Comparison of ENCODE assay signal across 25 cellular contexts in the genomic region with DNA sequence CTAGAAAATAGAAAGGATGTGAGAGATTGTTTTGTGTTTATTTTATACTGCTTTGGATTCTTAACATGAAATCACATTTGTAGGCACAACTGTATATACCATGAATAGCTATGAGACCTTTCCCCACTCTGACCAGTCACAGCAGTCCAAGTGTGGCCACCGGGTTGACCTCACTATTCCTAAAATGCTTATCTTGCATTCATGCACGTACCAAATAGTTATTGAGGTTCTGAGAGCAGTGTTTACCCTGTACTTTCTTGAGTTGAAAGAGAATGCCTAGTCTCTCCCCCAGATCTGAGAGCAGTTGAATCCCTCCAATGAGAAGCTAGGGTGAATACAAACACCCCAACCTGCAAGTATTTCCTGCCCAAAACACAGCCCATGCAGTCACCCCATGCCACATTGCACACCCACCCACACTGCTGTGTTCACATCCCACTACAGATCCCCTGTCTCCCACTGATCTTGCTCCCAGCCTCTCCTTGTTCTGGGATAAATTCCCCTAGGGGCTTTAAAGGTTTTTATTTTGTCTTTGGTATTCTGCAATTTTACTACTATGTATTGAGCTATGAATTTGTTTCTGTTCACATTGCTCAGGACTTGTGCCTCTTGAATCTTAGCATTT. TPM values are rescaled to one million over a fixed set of nuclear protein-coding genes. Genes with fewer than 3 reads are reported as not detected.
DNase-seq lines count a peak whose midpoint lies in the region; ATAC-seq and TF ChIP-seq lines count a peak whose summit lies in the region.
"Had no signal": no experiment of that assay in that cellular context is flagged by ENCODE, and none has a peak within 500 bp of the region (broad histone marks: within the 10 kb centered on the region; RNA-seq: fewer than 3 reads in every experiment).

No MANE protein-coding gene starts in this region.

- H3K4me3 ChIP-seq in CD8-positive, alpha-beta T cell (ENCODE audit: low read depth, low read length): no peak overlapping the region
- H3K4me3 ChIP-seq in Loucy (ENCODE audit: low read length, poor library complexity, severe bottlenecking) (no peak overlapping the region), WERI-Rb-1 (ENCODE audit: low read depth, low read length) (no peak overlapping the region)
- H3K4me3 ChIP-seq: esophagus muscularis mucosa, left ventricle myocardium inferior, SJSA1, thoracic aorta had no signal

- H2AFZ ChIP-seq in Loucy (ENCODE audit: low read length): no peak overlapping the region; the same call in 1 of the 2 replicates
- H2AFZ ChIP-seq: parathyroid adenoma had no signal

- peak; percentile 18 for ATAC-seq in CD8-positive, alpha-beta T cell
- ATAC-seq in activated T-helper 17 cell treated with anti-CD3 and anti-CD28 coated beads, Interleukin-2, amount 50 U/mL, for 72 hours (replicated peaks): no peak
- ATAC-seq: activated CD4-positive, alpha-beta T cell treated with anti-CD3 and anti-CD28 coated beads for 36 hours; right cardiac atrium; stimulated activated naive CD8-positive, alpha-beta T cell treated with anti-CD3 and anti-CD28 coated beads, Interleukin-15, Interleukin-2, amounts not matched to agents 100 U/mL and 50 U/mL, for 24 hours had no signal

- CTCF ChIA-PET in CD8-positive, alpha-beta T cell (lab: Charles Lee): interaction anchor here (0.8 to 5.0 kb wide), 8 partner anchors 8 to 101 kb away, joined by 3 to 60 read pairs (median 5); no protein-coding TSS in a partner anchor

- H3K27ac Mint-ChIP-seq in CD8-positive, alpha-beta T cell: peak overlapping the region; percentile 92
- peak overlapping the region; percentile 85 for H3K27ac Mint-ChIP-seq in activated T-helper 17 cell treated with anti-CD3 and anti-CD28 coated beads, Interleukin-2, amount 50 U/mL, for 72 hours
- peak overlapping the region; percentile 27 for H3K27ac Mint-ChIP-seq in nephron progenitor cell
- H3K27ac Mint-ChIP-seq: activated CD4-positive, alpha-beta T cell treated with anti-CD3 and anti-CD28 coated beads for 36 hours; activated T-helper 1 cell treated with anti-CD3 and anti-CD28 coated beads, Interleukin-12 subunit alpha, Interleukin-12 subunit beta, Interleukin-2, Interleukin-4 antibody, amounts not matched to agents 30 ng/mL and 10 ng/mL and 1 ng/mL, durations not matched to agents 14 hours and 24 hours and 36 hours had no signal

- no peaks in the 10 kb centered on the region for H3K9me3 Mint-ChIP-seq in CD8-positive, alpha-beta T cell
- no peaks in the 10 kb centered on the region for H3K9me3 Mint-ChIP-seq in activated T-helper 17 cell treated with anti-CD3 and anti-CD28 coated beads, Interleukin-2, amount 50 U/mL, for 72 hours
- H3K9me3 Mint-ChIP-seq in nephron progenitor cell: no peaks in the 10 kb centered on the region
- H3K9me3 Mint-ChIP-seq: activated naive CD8-positive, alpha-beta T cell treated with anti-CD3 and anti-CD28 coated beads, Interleukin-2, amount 10 ng/mL, durations not matched to agents 7 days and 5 days; activated T-helper 1 cell treated with anti-CD3 and anti-CD28 coated beads, Interleukin-12 subunit alpha, Interleukin-12 subunit beta, Interleukin-2, Interleukin-4 antibody, amounts not matched to agents 30 ng/mL and 10 ng/mL and 1 ng/mL, durations not matched to agents 14 hours and 24 hours and 36 hours had no signal

- POLR2A ChIA-PET in CD8-positive, alpha-beta T cell (lab: Charles Lee): interaction anchor here (0.8 to 3.8 kb wide), 6 partner anchors 51 to 1271 kb away, joined by 3 to 26 read pairs (median 4); partner anchors contain the start of genes DCBLD1, GOPC and TSPYL1

- TF ChIP-seq CTCF in CD8-positive, alpha-beta T cell (IDR thresholded peaks at IDR 0.05): no peak
- TF ChIP-seq CTCF in Loucy (conservative IDR thresholded peaks at IDR 0.05; ENCODE audit: low read length) (no peak), nephron progenitor cell (IDR thresholded peaks at IDR 0.05) (no peak), WERI-Rb-1 (IDR thresholded peaks at IDR 0.05; ENCODE audit: low read depth, low read length) (no peak)

- DNase-seq in CD8-positive, alpha-beta T cell: no peak
- DNase-seq in nephron progenitor cell (no peak), WERI-Rb-1 (no peak), cortex of kidney (lab: John Stamatoyannopoulos, UW) (no peak), cerebellar cortex (ENCODE audit: low spot score) (no peak), hypothalamus (lab: John Stamatoyannopoulos, UW) (no peak)
- DNase-seq: activated CD4-positive, alpha-beta T cell treated with anti-CD3 and anti-CD28 coated beads for 36 hours; activated naive CD8-positive, alpha-beta T cell treated with anti-CD3 and anti-CD28 coated beads, Interleukin-2, amount 10 ng/mL, durations not matched to agents 7 days and 5 days; effector CD4-positive, alpha-beta T cell; foreskin melanocyte; GOT3; left ventricle myocardium inferior; NCI-H1694; NCI-H2171; NCI-H510A treated with DMSO at 0.1 percent for 48 hours; right cardiac atrium; stimulated activated naive CD8-positive, alpha-beta T cell treated with anti-CD3 and anti-CD28 coated beads, Interleukin-15, Interleukin-2, amounts not matched to agents 100 U/mL and 50 U/mL, for 24 hours had no signal

- no peaks in the 10 kb centered on the region for H3K9me3 ChIP-seq in CD8-positive, alpha-beta T cell (ENCODE audit: low read length)
- H3K9me3 ChIP-seq in Loucy (ENCODE audit: insufficient read depth, low read depth, low read length) (no peaks in the 10 kb centered on the region), WERI-Rb-1 (ENCODE audit: severe bottlenecking) (no peaks in the 10 kb centered on the region)
- H3K9me3 ChIP-seq: esophagus muscularis mucosa, left ventricle myocardium inferior, SJSA1, thoracic aorta had no signal

- H3K79me2 ChIP-seq in Loucy (ENCODE audit: insufficient read depth, low read length): no peaks in the 10 kb centered on the region
- H3K79me2 ChIP-seq: parathyroid adenoma had no signal

- no peaks in the 10 kb centered on the region for H3K9me2 ChIP-seq in Loucy (replicated peaks; ENCODE audit: low read depth, low read length)

- H3K4me3 Mint-ChIP-seq in CD8-positive, alpha-beta T cell: peak overlapping the region; percentile 85
- H3K4me3 Mint-ChIP-seq in activated T-helper 17 cell treated with anti-CD3 and anti-CD28 coated beads, Interleukin-2, amount 50 U/mL, for 72 hours: peak overlapping the region; percentile 85
- no peak overlapping the region for H3K4me3 Mint-ChIP-seq in nephron progenitor cell
- H3K4me3 Mint-ChIP-seq: activated CD4-positive, alpha-beta T cell treated with anti-CD3 and anti-CD28 coated beads for 36 hours; activated T-helper 1 cell treated with anti-CD3 and anti-CD28 coated beads, Interleukin-12 subunit alpha, Interleukin-12 subunit beta, Interleukin-2, Interleukin-4 antibody, amounts not matched to agents 30 ng/mL and 10 ng/mL and 1 ng/mL, durations not matched to agents 14 hours and 24 hours and 36 hours had no signal

- H4K20me1 ChIP-seq in Loucy (ENCODE audit: insufficient read depth, low read length, poor library complexity, severe bottlenecking): no peaks in the 10 kb centered on the region

- intact Hi-C loops in CD8-positive, alpha-beta T cell (cut with DNase I, micrococcal nuclease): loop anchor here in 1 of 2 experiments (10.0 kb wide), 1 partner anchor 1344 kb away; the partner anchor contains the start of gene ASF1A

- no peak overlapping the region for H3K27ac ChIP-seq in CD8-positive, alpha-beta T cell (ENCODE audit: low read depth, low read length)
- no peak overlapping the region for H3K27ac ChIP-seq in WERI-Rb-1
- H3K27ac ChIP-seq: C4-2B, esophagus muscularis mucosa, left ventricle myocardium inferior, parathyroid adenoma, thoracic aorta had no signal

- H3K9ac ChIP-seq in Loucy (ENCODE audit: low read depth, low read length, poor library complexity, severe bottlenecking): no peak overlapping the region
- H3K9ac ChIP-seq: parathyroid adenoma had no signal

- no peaks in the 10 kb centered on the region for H3K36me3 ChIP-seq in CD8-positive, alpha-beta T cell (ENCODE audit: insufficient read depth, low read length)
- no peaks in the 10 kb centered on the region for H3K36me3 ChIP-seq in Loucy (ENCODE audit: insufficient read depth, low read length)
- H3K36me3 ChIP-seq in WERI-Rb-1: no peaks in the 10 kb centered on the region
- H3K36me3 ChIP-seq: thoracic aorta had no signal

- H3F3A ChIP-seq in Loucy (ENCODE audit: low read depth): no peaks in the 10 kb centered on the region

- H3K27me3 ChIP-seq in CD8-positive, alpha-beta T cell (ENCODE audit: insufficient read depth, low read length): no peaks in the 10 kb centered on the region
- H3K27me3 ChIP-seq in Loucy (ENCODE audit: insufficient read depth, low read length, poor library complexity, severe bottlenecking) (no peaks in the 10 kb centered on the region), WERI-Rb-1 (ENCODE audit: insufficient read depth, low read depth, severe bottlenecking) (no peaks in the 10 kb centered on the region)
- H3K27me3 ChIP-seq: esophagus muscularis mucosa, SJSA1 had no signal

- peaks cover 46% of the 10 kb centered on the region for H3K4me1 Mint-ChIP-seq in CD8-positive, alpha-beta T cell (ENCODE audit: low read depth)
- peaks cover 26% of the 10 kb centered on the region for H3K4me1 Mint-ChIP-seq in activated T-helper 17 cell treated with anti-CD3 and anti-CD28 coated beads, Interleukin-2, amount 50 U/mL, for 72 hours
- H3K4me1 Mint-ChIP-seq in nephron progenitor cell: peaks cover 5% of the 10 kb centered on the region

- no peaks in the 10 kb centered on the region for H3K36me3 Mint-ChIP-seq in CD8-positive, alpha-beta T cell
- H3K36me3 Mint-ChIP-seq in activated T-helper 17 cell treated with anti-CD3 and anti-CD28 coated beads, Interleukin-2, amount 50 U/mL, for 72 hours (ENCODE audit: low read depth): no peaks in the 10 kb centered on the region
- peaks cover 5% of the 10 kb centered on the region for H3K36me3 Mint-ChIP-seq in nephron progenitor cell (ENCODE audit: low read depth)

- H3K27me3 Mint-ChIP-seq in CD8-positive, alpha-beta T cell (ENCODE audit: low read depth): no peaks in the 10 kb centered on the region
- peaks cover 3% of the 10 kb centered on the region for H3K27me3 Mint-ChIP-seq in activated T-helper 17 cell treated with anti-CD3 and anti-CD28 coated beads, Interleukin-2, amount 50 U/mL, for 72 hours
- no peaks in the 10 kb centered on the region for H3K27me3 Mint-ChIP-seq in nephron progenitor cell (ENCODE audit: low read depth, poor library complexity)

- peaks cover 35% of the 10 kb centered on the region for H3K4me1 ChIP-seq in CD8-positive, alpha-beta T cell (ENCODE audit: insufficient read depth, low read length)
- H3K4me1 ChIP-seq in Loucy (ENCODE audit: insufficient read depth, low read length, poor library complexity, severe bottlenecking): peaks cover 51% of the 10 kb centered on the region

- peak overlapping the region; percentile 78 for H3K4me2 ChIP-seq in Loucy (ENCODE audit: low read depth, low read length, poor library complexity, severe bottlenecking)

RNA-seq across cellular contexts. Expression of gene GOPC, which starts 51.6 kb away (rescaled TPM):
- 1 to 10 TPM; 7.5 to 8.1 TPM for total RNA-seq in CD8-positive, alpha-beta T cell
- total RNA-seq in activated T-helper 17 cell treated with anti-CD3 and anti-CD28 coated beads, Interleukin-2, amount 50 U/mL, for 72 hours: 10 to 100 TPM; 16.3 to 20.4 TPM

Comparison
In these comparisons a context has a peak if more than half of its experiments do, and no peak if none do; other contexts are left out.
1. H3K27ac Mint-ChIP-seq: peak in every context shown above with its lines; median percentile 92 in CD8-positive, alpha-beta T cell; 85 in activated T-helper 17 cell treated with anti-CD3 and anti-CD28 coated beads, Interleukin-2, amount 50 U/mL, for 72 hours; 27 in nephron progenitor cell.